8 cellular contexts compared by ENCODE assay signal in genomic region chr19:17305517-17306284, GRCh38. TPM values are rescaled to one million over a fixed set of nuclear protein-coding genes. Genes with fewer than 3 reads are reported as not detected.
DNase-seq lines count a peak whose midpoint lies in the region; ATAC-seq and TF ChIP-seq lines count a peak whose summit lies in the region.

TSS of gene MRPL34 (plus strand) at chr19:17305872. CDS start at chr19:17305893, 21 bp downstream.

- H3K27me3 Mint-ChIP-seq in CD14-positive monocyte (ENCODE audit: low read depth in 3 of 3), result peaks cover 0 to 3% (median 0%) of the 10 kb centered on the region in 3 donors

- H3K27me3 ChIP-seq in liver (ENCODE audit: control insufficient read depth in 4 of 4, insufficient read depth in 4 of 4, low read length in 3 of 4), result no peaks in the 10 kb centered on the region

- no peaks in the 10 kb centered on the region for H3K36me3 ChIP-seq in liver (ENCODE audit: control insufficient read depth in 4 of 4, insufficient read depth in 3 of 4, low read depth in 1 of 4, low read length in 3 of 4)

- H3K4me1 ChIP-seq in liver (ENCODE audit: control insufficient read depth in 4 of 4, insufficient read depth in 4 of 4, low read length in 3 of 4), result peaks cover 10 to 58% (median 46%) of the 10 kb centered on the region in 4 donors

- peak; percentile 77 to 83 for TF ChIP-seq RAD21 in liver (IDR thresholded peaks at IDR 0.05)

- H3K9me3 ChIP-seq in liver (ENCODE audit: control insufficient read depth in 4 of 4, low read length in 3 of 4), result no peaks in the 10 kb centered on the region

- H3K9me3 Mint-ChIP-seq in CD14-positive monocyte, result peaks cover 0 to 1% (median 0%) of the 10 kb centered on the region in 7 donors

- peaks cover 42% of the 10 kb centered on the region for H3K4me1 Mint-ChIP-seq in CD14-positive monocyte

- peaks cover 4 to 5% of the 10 kb centered on the region in 2 donors for H3K36me3 Mint-ChIP-seq in CD14-positive monocyte

- peak within 1 kb of the TSS; percentile 86 to 90 for H3K4me3 Mint-ChIP-seq in CD14-positive monocyte

- peak within 1 kb of the TSS; percentile 68 to 79 for H3K9ac ChIP-seq in liver (ENCODE audit: low read depth in 1 of 2, low read length in 2 of 2)

- DNase-seq in CD14-positive monocyte (ENCODE audit: low spot score) (peak; percentile 98), NCI-H774 (lab: John Stamatoyannopoulos, UW) (peak; percentile 98), dermis microvascular lymphatic vessel endothelial cell (ENCODE audit: low read depth in 2 of 2) (peak; percentile 98 to 99)
- peak; percentile 97 for DNase-seq in activated CD4-positive, alpha-beta T cell treated with anti-CD3 and anti-CD28 coated beads, Interleukin-2, amount 50 U/mL, for 48 hours
- DNase-seq in stimulated activated CD4-positive, alpha-beta T cell treated with anti-CD3 and anti-CD28 coated beads, Interleukin-4, amount 100 ng/mL, for 4 hours, result peak; percentile 89 to 95

- ATAC-seq in GM19372 (IDR thresholded peaks at IDR 0.05; ENCODE audit: low read depth, unreplicated experiment) (peak; percentile 51), HG03565 (IDR thresholded peaks at IDR 0.05; ENCODE audit: unreplicated experiment) (peak; percentile 66)

- H3K27ac ChIP-seq in liver (ENCODE audit: low read depth in 1 of 2, low read length in 2 of 2), result peak within 1 kb of the TSS; percentile 88 to 93

- intact Hi-C loops in CD14-positive monocyte (cut with micrococcal nuclease), result loop anchor here in 1 of 2 donors (2.0 kb wide), 1 partner anchor 39 kb away; the partner anchor contains the start of gene BABAM1

- peak within 1 kb of the TSS; percentile 78 to 94 (median 81) for H3K4me3 ChIP-seq in liver (ENCODE audit: low read depth in 1 of 3, low read length in 3 of 3)

- H3K27ac Mint-ChIP-seq in CD14-positive monocyte, result peak within 1 kb of the TSS; percentile 82 to 93 (median 90)

- TF ChIP-seq CTCF in CD14-positive monocyte (IDR thresholded peaks at IDR 0.05) (peak; percentile 81), liver (IDR thresholded peaks at IDR 0.05; ENCODE audit: low read depth, low read length, missing input control) (peak; percentile 89)

- WGBS in liver, result under 1% methylated on average over 55 of the region's 55 CpGs

TF ChIP-seq in liver, 16 proteins besides CTCF, POLR2A, EP300 and RAD21:
- peak; percentile 66 for TF ChIP-seq ZBTB33 (IDR thresholded peaks at IDR 0.05)
- TF ChIP-seq YY1 (IDR thresholded peaks at IDR 0.05), result peak; percentile 65
- TF ChIP-seq FOXA1 (IDR thresholded peaks at IDR 0.05), result no peak
- peak; percentile 68 for TF ChIP-seq SP1 (IDR thresholded peaks at IDR 0.05)
- peak; percentile 78 for TF ChIP-seq REST (IDR thresholded peaks at IDR 0.05)
- peak; percentile 36 for TF ChIP-seq TAF1 (conservative IDR thresholded peaks at IDR 0.05)
- peak; percentile 60 for TF ChIP-seq HNF4A (conservative IDR thresholded peaks at IDR 0.05)
- TF ChIP-seq FOXA2 (IDR thresholded peaks at IDR 0.05), result no peak
- peak; percentile 18 for TF ChIP-seq ATF3 (IDR thresholded peaks at IDR 0.05)
- peak in 1 of 2 donors; percentile 42 for TF ChIP-seq JUND (IDR thresholded peaks at IDR 0.05)
- TF ChIP-seq GABPA (IDR thresholded peaks at IDR 0.05 in 1 of 2, conservative IDR thresholded peaks at IDR 0.05 in 1 of 2), result peak in 1 of 2 donors; percentile 80
- no peak for TF ChIP-seq HNF4G (IDR thresholded peaks at IDR 0.05)
- TF ChIP-seq MAX (IDR thresholded peaks at IDR 0.05), result peak; percentile 58
- peak; percentile 46 to 59 for TF ChIP-seq EGR1 (IDR thresholded peaks at IDR 0.05; ENCODE audit: low read depth in 2 of 2)
- peak in 1 of 2 donors; percentile 3 for TF ChIP-seq RXRA (IDR thresholded peaks at IDR 0.05)
- peak; percentile 18 for TF ChIP-seq NR2F2 (IDR thresholded peaks at IDR 0.05)

RNA-seq across cellular contexts. Expression of gene MRPL34, which starts in this region (rescaled TPM):
- polyA plus RNA-seq in CD14-positive monocyte (100 to 1,000 TPM; 155 to 208 TPM), liver (100 to 1,000 TPM; 158 to 301 TPM)
- total RNA-seq in dermis microvascular lymphatic vessel endothelial cell (42.1 and 46.1 TPM in 2 replicates), liver (100 to 1,000 TPM in 1 of 2 donors, 10 to 100 TPM in 1; 23.3 to 123 TPM)

Comparison
In these comparisons a context has a peak if more than half of its experiments do, and no peak if none do; other contexts are left out.
1. Peak in every context shown above with its lines: DNase-seq, ATAC-seq, H3K4me3 ChIP-seq and H3K27ac ChIP-seq.